ENCODE assay signal across 14 cellular contexts in genomic region chr19:39218230-39219007, GRCh38.
DNase-seq lines count a peak whose midpoint lies in the region; ATAC-seq lines count a peak whose summit lies in the region.
"Had no signal": no experiment of that assay in that cellular context is flagged by ENCODE, and none has a peak within 500 bp of the region (broad histone marks: within the 10 kb centered on the region; RNA-seq: fewer than 3 reads in every experiment).

No MANE protein-coding gene starts in this region.

- ATAC-seq in HG03095 (IDR thresholded peaks at IDR 0.05; ENCODE audit: unreplicated experiment) (no peak), HG03196 (IDR thresholded peaks at IDR 0.05; ENCODE audit: unreplicated experiment) (no peak)

- peaks cover 11% of the 10 kb centered on the region for H3K4me1 Mint-ChIP-seq in dendritic cell treated with granulocyte-macrophage colony-stimulating factor and Interleukin-4, amounts not matched to agents 40 ng/mL and 50 ng/mL, for 4 days (ENCODE audit: low read depth)
- H3K4me1 Mint-ChIP-seq: CD4-positive, CD25-positive, alpha-beta regulatory T cell had no signal

- no peaks in the 10 kb centered on the region for H3K36me3 Mint-ChIP-seq in dendritic cell treated with granulocyte-macrophage colony-stimulating factor and Interleukin-4, amounts not matched to agents 40 ng/mL and 50 ng/mL, for 4 days (ENCODE audit: low read depth)

- peak overlapping the region; percentile 64 for H3K27ac Mint-ChIP-seq in dendritic cell treated with granulocyte-macrophage colony-stimulating factor and Interleukin-4, amounts not matched to agents 40 ng/mL and 50 ng/mL, for 4 days
- H3K27ac Mint-ChIP-seq: CD4-positive, CD25-positive, alpha-beta regulatory T cell had no signal

- H3K27me3 Mint-ChIP-seq in dendritic cell treated with granulocyte-macrophage colony-stimulating factor and Interleukin-4, amounts not matched to agents 40 ng/mL and 50 ng/mL, for 4 days, result peaks cover 14% of the 10 kb centered on the region

- no peak overlapping the region for H3K4me3 Mint-ChIP-seq in dendritic cell treated with granulocyte-macrophage colony-stimulating factor and Interleukin-4, amounts not matched to agents 40 ng/mL and 50 ng/mL, for 4 days
- H3K4me3 Mint-ChIP-seq: CD4-positive, CD25-positive, alpha-beta regulatory T cell had no signal

- DNase-seq in NCI-H1417 (lab: John Stamatoyannopoulos, UW), result peak in 2 of 3 experiments; percentile 4 to 37
- no peak for DNase-seq in NCI-H1417 treated with DMSO at 0.1 percent for 48 hours (lab: John Stamatoyannopoulos, UW)
- DNase-seq in D341Med (ENCODE audit: low spot score), result peak; percentile 87
- peak; percentile 60 for DNase-seq in NCI-H524 treated with DMSO at 0.1 percent for 48 hours (lab: John Stamatoyannopoulos, UW)
- DNase-seq: BE2C; CD4-positive, CD25-positive, alpha-beta regulatory T cell; GOT3; NCI-H146; NCI-H2081; NCI-H446; Right ventricle myocardium superior had no signal

- H3K9me3 Mint-ChIP-seq in dendritic cell treated with granulocyte-macrophage colony-stimulating factor and Interleukin-4, amounts not matched to agents 40 ng/mL and 50 ng/mL, for 4 days, result no peaks in the 10 kb centered on the region

- intact Hi-C loops in dendritic cell treated with granulocyte-macrophage colony-stimulating factor and Interleukin-4, amounts not matched to agents 40 ng/mL and 50 ng/mL, for 4 days (cut with micrococcal nuclease), result no loop called here
